12 cellular contexts compared by ENCODE assay signal in genomic region chr12:70246580-70246979, GRCh38. TPM values are rescaled to one million over a fixed set of nuclear protein-coding genes. Genes with fewer than 3 reads are reported as not detected.
DNase-seq lines count a peak whose midpoint lies in the region; ATAC-seq and TF ChIP-seq lines count a peak whose summit lies in the region.
"Had no signal": no experiment of that assay in that cellular context is flagged by ENCODE, and none has a peak within 500 bp of the region (broad histone marks: within the 10 kb centered on the region; RNA-seq: fewer than 3 reads in every experiment).

No MANE protein-coding gene starts in this region.

- no peak for ATAC-seq in activated T-helper 17 cell treated with anti-CD3 and anti-CD28 coated beads, Interleukin-2, amount 50 U/mL, for 72 hours (replicated peaks)

- peaks cover 85% of the 10 kb centered on the region for H3K36me3 Mint-ChIP-seq in activated T-helper 17 cell treated with anti-CD3 and anti-CD28 coated beads, Interleukin-2, amount 50 U/mL, for 72 hours (ENCODE audit: low read depth)
- H3K36me3 Mint-ChIP-seq in immature natural killer cell = peaks cover 0 to 7% (median 4%) of the 10 kb centered on the region in 3 donors

- H3K27me3 Mint-ChIP-seq in activated T-helper 17 cell treated with anti-CD3 and anti-CD28 coated beads, Interleukin-2, amount 50 U/mL, for 72 hours = no peaks in the 10 kb centered on the region
- H3K27me3 Mint-ChIP-seq in immature natural killer cell (ENCODE audit: low read depth in 3 of 3) = peaks cover 19 to 30% (median 25%) of the 10 kb centered on the region in 3 donors

- in situ Hi-C loops in GM13976 (cut with MboI; ENCODE audit: low sequenced_read_pairs, unreplicated experiment) = no loop called here

- H3K9me3 Mint-ChIP-seq in activated T-helper 17 cell treated with anti-CD3 and anti-CD28 coated beads, Interleukin-2, amount 50 U/mL, for 72 hours = no peaks in the 10 kb centered on the region
- H3K9me3 Mint-ChIP-seq in immature natural killer cell = no peaks in the 10 kb centered on the region

- H3K4me1 Mint-ChIP-seq in activated T-helper 17 cell treated with anti-CD3 and anti-CD28 coated beads, Interleukin-2, amount 50 U/mL, for 72 hours = peaks cover 44% of the 10 kb centered on the region
- H3K4me1 Mint-ChIP-seq in immature natural killer cell = peaks cover 78 to 91% of the 10 kb centered on the region in 2 donors

- 0 out of 2 replicates have a peak overlapping the region, but pooled peaks have one; percentile 0 for H3K27ac ChIP-seq in 22Rv1
- H3K27ac ChIP-seq: C4-2B had no signal

- DNase-seq in ELR (ENCODE audit: low read depth) (peak; percentile 40), immature natural killer cell (no peak), T-helper 1 cell (no peak), DMS114 treated with DMSO at 0.1 percent for 48 hours (lab: John Stamatoyannopoulos, UW; ENCODE audit: unreplicated experiment) (no peak), GM13976 (ENCODE audit: low spot score) (no peak), NCI-H345 treated with DMSO at 0.1 percent for 48 hours (lab: John Stamatoyannopoulos, UW; ENCODE audit: unreplicated experiment) (no peak)
- DNase-seq: activated CD4-positive, alpha-beta T cell treated with anti-CD3 and anti-CD28 coated beads, Interleukin-2, amount 50 U/mL, for 4 hours; occipital lobe; stimulated activated CD4-positive, alpha-beta T cell treated with anti-CD3 and anti-CD28 coated beads, Interleukin-4, amount 100 ng/mL, for 1 hour had no signal

- TF ChIP-seq CTCF in 22Rv1 (IDR thresholded peaks at IDR 0.05) = no peak
- TF ChIP-seq CTCF in GM13976 (IDR thresholded peaks at IDR 0.05; ENCODE audit: borderline replicate concordance, control extremely low read depth, extremely low read depth, insufficient read depth, missing control alignments) = no peak

- H3K27ac Mint-ChIP-seq in activated T-helper 17 cell treated with anti-CD3 and anti-CD28 coated beads, Interleukin-2, amount 50 U/mL, for 72 hours = no peak overlapping the region
- H3K27ac Mint-ChIP-seq in immature natural killer cell = peak overlapping the region; percentile 3 to 99 (median 80)

- peak overlapping the region; percentile 88 for H3K4me3 Mint-ChIP-seq in activated T-helper 17 cell treated with anti-CD3 and anti-CD28 coated beads, Interleukin-2, amount 50 U/mL, for 72 hours
- H3K4me3 Mint-ChIP-seq in immature natural killer cell = peak overlapping the region in 2 of 5 donors; percentile 8 to 11

RNA-seq across cellular contexts. Expression of gene CNOT2, which starts 3.3 kb away (rescaled TPM):
- 10 to 100 TPM; 66.4 to 71.1 TPM for total RNA-seq in activated T-helper 17 cell treated with anti-CD3 and anti-CD28 coated beads, Interleukin-2, amount 50 U/mL, for 72 hours
- polyA plus RNA-seq in immature natural killer cell = 100 to 1,000 TPM in 2 of 3 donors, 10 to 100 TPM in 1; 84.6 to 126 (median 114) TPM
